In the genomic region with DNA sequence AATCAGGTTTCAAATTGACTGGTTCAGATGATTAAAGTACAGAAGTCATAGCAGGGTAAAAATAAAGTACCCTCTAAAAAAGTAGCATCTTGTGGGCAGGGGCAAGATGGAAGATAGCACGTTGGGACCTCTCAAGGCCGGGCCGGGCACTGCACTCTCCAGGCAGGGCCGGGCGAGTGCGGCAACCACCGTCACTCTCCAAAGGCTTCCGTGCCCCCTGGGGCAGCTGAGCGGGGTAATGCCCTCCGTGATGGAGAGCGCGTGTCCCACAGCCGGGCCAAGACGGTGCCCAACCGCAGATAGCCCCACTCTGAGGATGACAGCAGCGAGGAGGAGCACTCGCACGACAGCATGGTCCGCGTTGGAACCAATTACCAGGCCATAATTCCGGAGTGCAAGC, we compare ENCODE assay signal across 2 cellular contexts.
TF ChIP-seq lines count a peak whose summit lies in the region.

No MANE protein-coding gene starts in this region.

TF ChIP-seq in K562, 482 proteins besides CTCF, POLR2A, EP300 and RAD21:
- TF ChIP-seq GTF2E2 (tag; IDR thresholded peaks at IDR 0.05) (no peak), ETV5 (CRISPR knock-in tag; IDR thresholded peaks at IDR 0.05; ENCODE audit: low read depth) (no peak), TRIM24 (IDR thresholded peaks at IDR 0.05) (no peak), HDAC2 (IDR thresholded peaks at IDR 0.05) (no peak), TAF7 (tag; IDR thresholded peaks at IDR 0.05) (no peak), CSDE1 (IDR thresholded peaks at IDR 0.05) (no peak), RBBP5 (IDR thresholded peaks at IDR 0.05; ENCODE audit: borderline replicate concordance, insufficient read depth, low read length, poor library complexity, severe bottlenecking) (no peak), ASH1L (IDR thresholded peaks at IDR 0.05; ENCODE audit: borderline replicate concordance, low read depth, partially characterized antibody) (no peak), FIP1L1 (IDR thresholded peaks at IDR 0.05; ENCODE audit: low read depth, low read length, poor library complexity, severe bottlenecking) (no peak)
- TF ChIP-seq, protein P1, sequence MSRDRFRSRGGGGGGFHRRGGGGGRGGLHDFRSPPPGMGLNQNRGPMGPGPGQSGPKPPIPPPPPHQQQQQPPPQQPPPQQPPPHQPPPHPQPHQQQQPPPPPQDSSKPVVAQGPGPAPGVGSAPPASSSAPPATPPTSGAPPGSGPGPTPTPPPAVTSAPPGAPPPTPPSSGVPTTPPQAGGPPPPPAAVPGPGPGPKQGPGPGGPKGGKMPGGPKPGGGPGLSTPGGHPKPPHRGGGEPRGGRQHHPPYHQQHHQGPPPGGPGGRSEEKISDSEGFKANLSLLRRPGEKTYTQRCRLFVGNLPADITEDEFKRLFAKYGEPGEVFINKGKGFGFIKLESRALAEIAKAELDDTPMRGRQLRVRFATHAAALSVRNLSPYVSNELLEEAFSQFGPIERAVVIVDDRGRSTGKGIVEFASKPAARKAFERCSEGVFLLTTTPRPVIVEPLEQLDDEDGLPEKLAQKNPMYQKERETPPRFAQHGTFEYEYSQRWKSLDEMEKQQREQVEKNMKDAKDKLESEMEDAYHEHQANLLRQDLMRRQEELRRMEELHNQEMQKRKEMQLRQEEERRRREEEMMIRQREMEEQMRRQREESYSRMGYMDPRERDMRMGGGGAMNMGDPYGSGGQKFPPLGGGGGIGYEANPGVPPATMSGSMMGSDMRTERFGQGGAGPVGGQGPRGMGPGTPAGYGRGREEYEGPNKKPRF (IDR thresholded peaks at IDR 0.05; ENCODE audit: low read depth, low read length), result no peak
- TF ChIP-seq, protein P2, sequence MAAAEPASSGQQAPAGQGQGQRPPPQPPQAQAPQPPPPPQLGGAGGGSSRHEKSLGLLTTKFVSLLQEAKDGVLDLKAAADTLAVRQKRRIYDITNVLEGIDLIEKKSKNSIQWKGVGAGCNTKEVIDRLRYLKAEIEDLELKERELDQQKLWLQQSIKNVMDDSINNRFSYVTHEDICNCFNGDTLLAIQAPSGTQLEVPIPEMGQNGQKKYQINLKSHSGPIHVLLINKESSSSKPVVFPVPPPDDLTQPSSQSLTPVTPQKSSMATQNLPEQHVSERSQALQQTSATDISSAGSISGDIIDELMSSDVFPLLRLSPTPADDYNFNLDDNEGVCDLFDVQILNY (CRISPR knock-in tag; IDR thresholded peaks at IDR 0.05), result no peak

TF ChIP-seq in HepG2, 621 proteins besides CTCF, POLR2A, EP300 and RAD21:
- no peak for TF ChIP-seq ZNF225 (CRISPR knock-in tag; IDR thresholded peaks at IDR 0.05)
- TF ChIP-seq ZNF567 (CRISPR knock-in tag; IDR thresholded peaks at IDR 0.05; ENCODE audit: borderline replicate concordance), result no peak
- no peak for TF ChIP-seq ZNF790 (CRISPR knock-in tag; IDR thresholded peaks at IDR 0.05; ENCODE audit: borderline replicate concordance)
- TF ChIP-seq, protein P3, sequence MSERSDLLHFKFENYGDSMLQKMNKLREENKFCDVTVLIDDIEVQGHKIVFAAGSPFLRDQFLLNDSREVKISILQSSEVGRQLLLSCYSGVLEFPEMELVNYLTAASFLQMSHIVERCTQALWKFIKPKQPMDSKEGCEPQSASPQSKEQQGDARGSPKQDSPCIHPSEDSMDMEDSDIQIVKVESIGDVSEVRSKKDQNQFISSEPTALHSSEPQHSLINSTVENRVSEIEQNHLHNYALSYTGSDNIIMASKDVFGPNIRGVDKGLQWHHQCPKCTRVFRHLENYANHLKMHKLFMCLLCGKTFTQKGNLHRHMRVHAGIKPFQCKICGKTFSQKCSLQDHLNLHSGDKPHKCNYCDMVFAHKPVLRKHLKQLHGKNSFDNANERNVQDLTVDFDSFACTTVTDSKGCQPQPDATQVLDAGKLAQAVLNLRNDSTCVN (CRISPR knock-in tag; IDR thresholded peaks at IDR 0.05; ENCODE audit: borderline replicate concordance), result no peak
- TF ChIP-seq, protein P4, sequence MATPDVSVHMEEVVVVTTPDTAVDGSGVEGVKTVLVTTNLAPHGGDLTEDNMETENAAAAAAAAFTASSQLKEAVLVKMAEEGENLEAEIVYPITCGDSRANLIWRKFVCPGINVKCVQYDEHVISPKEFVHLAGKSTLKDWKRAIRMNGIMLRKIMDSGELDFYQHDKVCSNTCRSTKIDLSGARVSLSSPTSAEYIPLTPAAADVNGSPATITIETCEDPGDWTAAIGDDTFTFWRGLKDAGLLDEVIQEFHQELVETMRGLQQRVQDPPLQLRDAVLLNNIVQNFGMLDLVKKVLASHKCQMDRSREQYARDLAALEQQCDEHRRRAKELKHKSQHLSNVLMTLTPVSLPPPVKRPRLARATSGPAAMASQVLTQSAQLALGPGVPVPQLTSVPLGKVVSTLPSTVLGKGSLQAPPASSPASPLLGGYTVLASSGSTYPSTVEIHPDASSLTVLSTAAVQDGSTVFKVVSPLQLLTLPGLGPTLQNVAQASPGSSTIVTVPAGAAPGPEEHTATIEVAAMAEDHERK (CRISPR knock-in tag; IDR thresholded peaks at IDR 0.05; ENCODE audit: low read depth), result no peak
- TF ChIP-seq ZBTB7A (CRISPR knock-in tag; IDR thresholded peaks at IDR 0.05), result no peak
- TF ChIP-seq, protein P5, sequence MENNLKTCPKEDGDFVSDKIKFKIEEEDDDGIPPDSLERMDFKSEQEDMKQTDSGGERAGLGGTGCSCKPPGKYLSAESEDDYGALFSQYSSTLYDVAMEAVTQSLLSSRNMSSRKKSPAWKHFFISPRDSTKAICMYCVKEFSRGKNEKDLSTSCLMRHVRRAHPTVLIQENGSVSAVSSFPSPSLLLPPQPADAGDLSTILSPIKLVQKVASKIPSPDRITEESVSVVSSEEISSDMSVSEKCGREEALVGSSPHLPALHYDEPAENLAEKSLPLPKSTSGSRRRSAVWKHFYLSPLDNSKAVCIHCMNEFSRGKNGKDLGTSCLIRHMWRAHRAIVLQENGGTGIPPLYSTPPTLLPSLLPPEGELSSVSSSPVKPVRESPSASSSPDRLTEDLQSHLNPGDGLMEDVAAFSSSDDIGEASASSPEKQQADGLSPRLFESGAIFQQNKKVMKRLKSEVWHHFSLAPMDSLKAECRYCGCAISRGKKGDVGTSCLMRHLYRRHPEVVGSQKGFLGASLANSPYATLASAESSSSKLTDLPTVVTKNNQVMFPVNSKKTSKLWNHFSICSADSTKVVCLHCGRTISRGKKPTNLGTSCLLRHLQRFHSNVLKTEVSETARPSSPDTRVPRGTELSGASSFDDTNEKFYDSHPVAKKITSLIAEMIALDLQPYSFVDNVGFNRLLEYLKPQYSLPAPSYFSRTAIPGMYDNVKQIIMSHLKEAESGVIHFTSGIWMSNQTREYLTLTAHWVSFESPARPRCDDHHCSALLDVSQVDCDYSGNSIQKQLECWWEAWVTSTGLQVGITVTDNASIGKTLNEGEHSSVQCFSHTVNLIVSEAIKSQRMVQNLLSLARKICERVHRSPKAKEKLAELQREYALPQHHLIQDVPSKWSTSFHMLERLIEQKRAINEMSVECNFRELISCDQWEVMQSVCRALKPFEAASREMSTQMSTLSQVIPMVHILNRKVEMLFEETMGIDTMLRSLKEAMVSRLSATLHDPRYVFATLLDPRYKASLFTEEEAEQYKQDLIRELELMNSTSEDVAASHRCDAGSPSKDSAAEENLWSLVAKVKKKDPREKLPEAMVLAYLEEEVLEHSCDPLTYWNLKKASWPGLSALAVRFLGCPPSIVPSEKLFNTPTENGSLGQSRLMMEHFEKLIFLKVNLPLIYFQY (CRISPR knock-in tag; IDR thresholded peaks at IDR 0.05; ENCODE audit: borderline replicate concordance), result no peak
- TF ChIP-seq, protein P6, sequence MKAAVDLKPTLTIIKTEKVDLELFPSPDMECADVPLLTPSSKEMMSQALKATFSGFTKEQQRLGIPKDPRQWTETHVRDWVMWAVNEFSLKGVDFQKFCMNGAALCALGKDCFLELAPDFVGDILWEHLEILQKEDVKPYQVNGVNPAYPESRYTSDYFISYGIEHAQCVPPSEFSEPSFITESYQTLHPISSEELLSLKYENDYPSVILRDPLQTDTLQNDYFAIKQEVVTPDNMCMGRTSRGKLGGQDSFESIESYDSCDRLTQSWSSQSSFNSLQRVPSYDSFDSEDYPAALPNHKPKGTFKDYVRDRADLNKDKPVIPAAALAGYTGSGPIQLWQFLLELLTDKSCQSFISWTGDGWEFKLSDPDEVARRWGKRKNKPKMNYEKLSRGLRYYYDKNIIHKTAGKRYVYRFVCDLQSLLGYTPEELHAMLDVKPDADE (CRISPR knock-in tag; IDR thresholded peaks at IDR 0.05), result no peak
- TF ChIP-seq, protein P7, sequence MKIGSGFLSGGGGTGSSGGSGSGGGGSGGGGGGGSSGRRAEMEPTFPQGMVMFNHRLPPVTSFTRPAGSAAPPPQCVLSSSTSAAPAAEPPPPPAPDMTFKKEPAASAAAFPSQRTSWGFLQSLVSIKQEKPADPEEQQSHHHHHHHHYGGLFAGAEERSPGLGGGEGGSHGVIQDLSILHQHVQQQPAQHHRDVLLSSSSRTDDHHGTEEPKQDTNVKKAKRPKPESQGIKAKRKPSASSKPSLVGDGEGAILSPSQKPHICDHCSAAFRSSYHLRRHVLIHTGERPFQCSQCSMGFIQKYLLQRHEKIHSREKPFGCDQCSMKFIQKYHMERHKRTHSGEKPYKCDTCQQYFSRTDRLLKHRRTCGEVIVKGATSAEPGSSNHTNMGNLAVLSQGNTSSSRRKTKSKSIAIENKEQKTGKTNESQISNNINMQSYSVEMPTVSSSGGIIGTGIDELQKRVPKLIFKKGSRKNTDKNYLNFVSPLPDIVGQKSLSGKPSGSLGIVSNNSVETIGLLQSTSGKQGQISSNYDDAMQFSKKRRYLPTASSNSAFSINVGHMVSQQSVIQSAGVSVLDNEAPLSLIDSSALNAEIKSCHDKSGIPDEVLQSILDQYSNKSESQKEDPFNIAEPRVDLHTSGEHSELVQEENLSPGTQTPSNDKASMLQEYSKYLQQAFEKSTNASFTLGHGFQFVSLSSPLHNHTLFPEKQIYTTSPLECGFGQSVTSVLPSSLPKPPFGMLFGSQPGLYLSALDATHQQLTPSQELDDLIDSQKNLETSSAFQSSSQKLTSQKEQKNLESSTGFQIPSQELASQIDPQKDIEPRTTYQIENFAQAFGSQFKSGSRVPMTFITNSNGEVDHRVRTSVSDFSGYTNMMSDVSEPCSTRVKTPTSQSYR (CRISPR knock-in tag; IDR thresholded peaks at IDR 0.05; ENCODE audit: borderline replicate concordance), result no peak
- no peak for TF ChIP-seq NFATC3 (CRISPR knock-in tag; IDR thresholded peaks at IDR 0.05)
